15 cellular contexts compared by ENCODE assay signal in genomic region chr4:144709159-144709558, GRCh38.
DNase-seq lines count a peak whose midpoint lies in the region; ATAC-seq and TF ChIP-seq lines count a peak whose summit lies in the region.
"Had no signal": no experiment of that assay in that cellular context is flagged by ENCODE, and none has a peak within 500 bp of the region (broad histone marks: within the 10 kb centered on the region; RNA-seq: fewer than 3 reads in every experiment).

No MANE protein-coding gene starts in this region.

- TF ChIP-seq CTCF in dorsolateral prefrontal cortex (IDR thresholded peaks at IDR 0.05 in 54 of 56, conservative IDR thresholded peaks at IDR 0.05 in 2 of 56; ENCODE audit: low read depth in 1 of 56, partially characterized antibody in 56 of 56): peak in 1 of 56 donors; percentile 8
- TF ChIP-seq CTCF in adrenal gland (IDR thresholded peaks at IDR 0.05): no peak

- ATAC-seq in HG02981 (IDR thresholded peaks at IDR 0.05; ENCODE audit: unreplicated experiment): no peak
- ATAC-seq: lower lobe of right lung, T-cell had no signal

- H3K27me3 ChIP-seq in dorsolateral prefrontal cortex (no peaks in the 10 kb centered on the region), adrenal gland (no peaks in the 10 kb centered on the region)
- H3K27me3 ChIP-seq: neutrophil had no signal

- H3K36me3 ChIP-seq in adrenal gland (replicated peaks in 1 of 2): no peaks in the 10 kb centered on the region
- H3K36me3 ChIP-seq: lower lobe of right lung, neutrophil had no signal

- intact Hi-C loops in dorsolateral prefrontal cortex (cut with DNase I): loop anchor here in 1 of 2 donors (1.0 kb wide), 1 partner anchor 62 kb away; no protein-coding TSS in a partner anchor
- intact Hi-C loops in adrenal gland (cut with DNase I): no loop called here

- H3K27ac ChIP-seq in dorsolateral prefrontal cortex (peak overlapping the region in 56 of 59 donors; percentile 11 to 96 (median 88)), adrenal gland (no peak overlapping the region)
- H3K27ac ChIP-seq: lower lobe of right lung, neutrophil had no signal

- DNase-seq in EL (peak; percentile 84), NCI-H226 (peak; percentile 87), dorsolateral prefrontal cortex (no peak), non-pigmented ciliary epithelial cell (ENCODE audit: low read depth) (peak; percentile 78), NCI-H1105 (lab: John Stamatoyannopoulos, UW) (no peak), adrenal gland (no peak)
- DNase-seq in NK-92 treated with Interleukin-12 subunit alpha and Interleukin-12 subunit beta, amount 100 ng/mL, for 24 hours (lab: John Stamatoyannopoulos, UW): no peak
- DNase-seq: CD4-positive, alpha-beta memory T cell; foreskin melanocyte; lower lobe of right lung; NCI-H187; stimulated activated CD4-positive, alpha-beta T cell treated with anti-CD3 and anti-CD28 coated beads, Interleukin-2, amount 100 ng/mL, for 24 hours; T-cell had no signal

- no peak for TF ChIP-seq POLR2A in adrenal gland (IDR thresholded peaks at IDR 0.05)

- H3K4me1 ChIP-seq in adrenal gland (replicated peaks in 1 of 2): no peaks in the 10 kb centered on the region
- H3K4me1 ChIP-seq: lower lobe of right lung had no signal

- peaks cover 0 to under 1% (median 0%) of the 10 kb centered on the region in 3 donors for H3K9me3 ChIP-seq in adrenal gland (replicated peaks in 1 of 3)
- H3K9me3 ChIP-seq: lower lobe of right lung, neutrophil had no signal

- H3K4me3 ChIP-seq in dorsolateral prefrontal cortex (peak overlapping the region in 2 of 59 donors; percentile 3 to 6), adrenal gland (no peak overlapping the region)
- H3K4me3 ChIP-seq: lower lobe of right lung had no signal

- 61 to 83% (median 73%) methylated on average over 2 of the region's 2 CpGs for WGBS in adrenal gland, 4 donors

Comparison
In these comparisons a context has a peak if more than half of its experiments do, and no peak if none do; other contexts are left out.
1. DNase-seq: peak in EL (single experiment), NCI-H226 (single experiment) and non-pigmented ciliary epithelial cell (single experiment); none in dorsolateral prefrontal cortex (0 of 10), NK-92 treated with Interleukin-12 subunit alpha and Interleukin-12 subunit beta, amount 100 ng/mL, for 24 hours (single experiment), NCI-H1105 (single experiment) and adrenal gland (0 of 7).
2. H3K27ac ChIP-seq: peak in dorsolateral prefrontal cortex (56 of 59); none in adrenal gland (0 of 5).